ENCODE assay signal across 13 cellular contexts in genomic region chr7:31408120-31408729, GRCh38.
DNase-seq lines count a peak whose midpoint lies in the region; ATAC-seq and TF ChIP-seq lines count a peak whose summit lies in the region.
"Had no signal": no experiment of that assay in that cellular context is flagged by ENCODE, and none has a peak within 500 bp of the region (broad histone marks: within the 10 kb centered on the region; RNA-seq: fewer than 3 reads in every experiment).

No MANE protein-coding gene starts in this region.

- no peaks in the 10 kb centered on the region for H3K4me1 Mint-ChIP-seq in CD4-positive, alpha-beta T cell (ENCODE audit: low read depth)
- H3K4me1 Mint-ChIP-seq in endodermal cell = no peaks in the 10 kb centered on the region
- H3K4me1 Mint-ChIP-seq: activated CD4-positive, alpha-beta T cell treated with anti-CD3 and anti-CD28 coated beads, Interleukin-2, amount 10 ng/mL, durations not matched to agents 7 days and 5 days; activated naive CD8-positive, alpha-beta T cell treated with anti-CD3 and anti-CD28 coated beads, Interleukin-2, amount 10 ng/mL, durations not matched to agents 7 days and 5 days had no signal

- CTCF ChIA-PET in CD4-positive, alpha-beta T cell (lab: Charles Lee) = no interaction called here

- H3K4me3 Mint-ChIP-seq in CD4-positive, alpha-beta T cell = no peak overlapping the region
- H3K4me3 Mint-ChIP-seq in endodermal cell = no peak overlapping the region
- H3K4me3 Mint-ChIP-seq: activated CD4-positive, alpha-beta T cell treated with anti-CD3 and anti-CD28 coated beads, Interleukin-2, amount 10 ng/mL, durations not matched to agents 7 days and 5 days; activated naive CD8-positive, alpha-beta T cell treated with anti-CD3 and anti-CD28 coated beads, Interleukin-2, amount 10 ng/mL, durations not matched to agents 7 days and 5 days had no signal

- no peaks in the 10 kb centered on the region for H3K36me3 Mint-ChIP-seq in CD4-positive, alpha-beta T cell (ENCODE audit: low read depth)
- H3K36me3 Mint-ChIP-seq in endodermal cell (ENCODE audit: low read depth) = no peaks in the 10 kb centered on the region
- H3K36me3 Mint-ChIP-seq: activated naive CD8-positive, alpha-beta T cell treated with anti-CD3 and anti-CD28 coated beads, Interleukin-2, amount 10 ng/mL, durations not matched to agents 7 days and 5 days had no signal

- no peak overlapping the region for H3K27ac Mint-ChIP-seq in CD4-positive, alpha-beta T cell
- no peak overlapping the region for H3K27ac Mint-ChIP-seq in endodermal cell
- H3K27ac Mint-ChIP-seq: activated CD4-positive, alpha-beta T cell treated with anti-CD3 and anti-CD28 coated beads, Interleukin-2, amount 10 ng/mL, durations not matched to agents 7 days and 5 days; activated naive CD8-positive, alpha-beta T cell treated with anti-CD3 and anti-CD28 coated beads, Interleukin-2, amount 10 ng/mL, durations not matched to agents 7 days and 5 days had no signal

- no peaks in the 10 kb centered on the region for H3K9me3 Mint-ChIP-seq in CD4-positive, alpha-beta T cell
- H3K9me3 Mint-ChIP-seq in endodermal cell = no peaks in the 10 kb centered on the region
- H3K9me3 Mint-ChIP-seq: activated CD4-positive, alpha-beta T cell treated with anti-CD3 and anti-CD28 coated beads, Interleukin-2, amount 10 ng/mL, durations not matched to agents 7 days and 5 days; activated naive CD8-positive, alpha-beta T cell treated with anti-CD3 and anti-CD28 coated beads, Interleukin-2, amount 10 ng/mL, durations not matched to agents 7 days and 5 days had no signal

- ATAC-seq in left colon (peak; percentile 100), GM18502 (IDR thresholded peaks at IDR 0.05; ENCODE audit: poor library complexity, unreplicated experiment) (no peak)
- no peak for ATAC-seq in CD4-positive, alpha-beta T cell (ENCODE audit: poor library complexity)
- ATAC-seq: sciatic nerve had no signal

- no peak for TF ChIP-seq CTCF in CD4-positive, alpha-beta T cell (IDR thresholded peaks at IDR 0.05)
- no peak for TF ChIP-seq CTCF in endodermal cell (conservative IDR thresholded peaks at IDR 0.05)

- H3K27me3 Mint-ChIP-seq in CD4-positive, alpha-beta T cell = no peaks in the 10 kb centered on the region
- no peaks in the 10 kb centered on the region for H3K27me3 Mint-ChIP-seq in endodermal cell (ENCODE audit: insufficient read depth)
- H3K27me3 Mint-ChIP-seq: activated CD4-positive, alpha-beta T cell treated with anti-CD3 and anti-CD28 coated beads, Interleukin-2, amount 10 ng/mL, durations not matched to agents 7 days and 5 days; activated naive CD8-positive, alpha-beta T cell treated with anti-CD3 and anti-CD28 coated beads, Interleukin-2, amount 10 ng/mL, durations not matched to agents 7 days and 5 days had no signal

- DNase-seq in AG20443 (ENCODE audit: low spot score) = peak; percentile 17
- DNase-seq in HS-5 (ENCODE audit: low read depth) = peak; percentile 30
- DNase-seq in astrocyte of the hippocampus (ENCODE audit: low read depth, low spot score) = peak; percentile 76
- no peak for DNase-seq in left colon
- DNase-seq in CD4-positive, alpha-beta T cell = no peak
- no peak for DNase-seq in amniotic stem cell (lab: John Stamatoyannopoulos, UW)
- DNase-seq in endodermal cell = no peak
- DNase-seq: activated CD4-positive, alpha-beta T cell treated with anti-CD3 and anti-CD28 coated beads, Interleukin-2, amount 10 ng/mL, durations not matched to agents 7 days and 5 days; activated naive CD8-positive, alpha-beta T cell treated with anti-CD3 and anti-CD28 coated beads, Interleukin-2, amount 10 ng/mL, durations not matched to agents 7 days and 5 days; MM.1S had no signal

- H3K27ac ChIP-seq in CD4-positive, alpha-beta T cell (ENCODE audit: low read depth, low read length) = no peak overlapping the region
- no peak overlapping the region for H3K27ac ChIP-seq in endodermal cell (ENCODE audit: low read depth, low read length)
- H3K27ac ChIP-seq: esophagus muscularis mucosa had no signal

- no peaks in the 10 kb centered on the region for H3K36me3 ChIP-seq in endodermal cell (ENCODE audit: control insufficient read depth, insufficient read depth, low read length)
- H3K36me3 ChIP-seq: esophagus muscularis mucosa had no signal

- H3K9ac ChIP-seq in endodermal cell (ENCODE audit: extremely low read depth, low read length, poor library complexity, severe bottlenecking) = no peak overlapping the region

- POLR2A ChIA-PET in CD4-positive, alpha-beta T cell (lab: Charles Lee) = no interaction called here

- intact Hi-C loops in left colon (cut with DNase I, micrococcal nuclease) = no loop called here
- intact Hi-C loops in CD4-positive, alpha-beta T cell (cut with DNase I, micrococcal nuclease) = no loop called here

- no peak overlapping the region for H3K4me3 ChIP-seq in endodermal cell (ENCODE audit: low read length)
- H3K4me3 ChIP-seq: esophagus muscularis mucosa had no signal

- H3K9me3 ChIP-seq in CD4-positive, alpha-beta T cell (ENCODE audit: control insufficient read depth, low read length) = no peaks in the 10 kb centered on the region
- H3K9me3 ChIP-seq in endodermal cell (ENCODE audit: control insufficient read depth, low read length) = no peaks in the 10 kb centered on the region
- H3K9me3 ChIP-seq: esophagus muscularis mucosa had no signal

- 98% methylated on average over 3 of the region's 3 CpGs; no CpG with 5 or more reads in 1 of the 2 experiments for WGBS in endodermal cell (ENCODE audit: insufficient coverage in 1 of 2, insufficient read length in 1 of 2), 2 experiments

- H3K27me3 ChIP-seq in CD4-positive, alpha-beta T cell (ENCODE audit: control insufficient read depth, insufficient read depth, low read length) = no peaks in the 10 kb centered on the region
- H3K27me3 ChIP-seq in endodermal cell (ENCODE audit: control insufficient read depth, insufficient read depth, low read length, poor library complexity, severe bottlenecking) = no peaks in the 10 kb centered on the region
- H3K27me3 ChIP-seq: esophagus muscularis mucosa had no signal

- no peaks in the 10 kb centered on the region for H3K4me1 ChIP-seq in endodermal cell (ENCODE audit: control insufficient read depth, insufficient read depth, low read length)
- H3K4me1 ChIP-seq: esophagus muscularis mucosa had no signal

Comparison
In these comparisons a context has a peak if more than half of its experiments do, and no peak if none do; other contexts are left out.
1. DNase-seq: peak in AG20443 (single experiment), HS-5 (single experiment) and astrocyte of the hippocampus (single experiment); none in left colon (0 of 2), CD4-positive, alpha-beta T cell (0 of 10), amniotic stem cell (single experiment) and endodermal cell (single experiment).